In genomic region chr1:219883400-219884332, GRCh38 we compare ENCODE assay signal across 31 cellular contexts. TPM values are rescaled to one million over a fixed set of nuclear protein-coding genes. Genes with fewer than 3 reads are reported as not detected.
DNase-seq lines count a peak whose midpoint lies in the region; ATAC-seq and TF ChIP-seq lines count a peak whose summit lies in the region.
"Had no signal": no experiment of that assay in that cellular context is flagged by ENCODE, and none has a peak within 500 bp of the region (broad histone marks: within the 10 kb centered on the region; RNA-seq: fewer than 3 reads in every experiment).

No MANE protein-coding gene starts in this region.

- no peaks in the 10 kb centered on the region for H3F3A ChIP-seq in GM23338 (replicated peaks; ENCODE audit: low read depth)

- H3K36me3 ChIP-seq in GM23338 (ENCODE audit: insufficient read depth), result no peaks in the 10 kb centered on the region
- H3K36me3 ChIP-seq: breast epithelium, heart left ventricle, Peyer's patch had no signal

- H2AFZ ChIP-seq in GM23338, result peak overlapping the region; percentile 76

- H3K4me3 Mint-ChIP-seq in GM23338 (no peak overlapping the region), glutamatergic neuron (ENCODE audit: unreplicated experiment) (no peak overlapping the region), neural crest cell (peak overlapping the region; percentile 10)
- H3K4me3 Mint-ChIP-seq: activated CD8-positive, alpha-beta T cell treated with anti-CD3 and anti-CD28 coated beads for 36 hours; activated naive CD4-positive, alpha-beta T cell treated with anti-CD3 and anti-CD28 coated beads, Interleukin-2, amount 50 U/mL, for 24 hours; HFFc6; memory B cell had no signal

- TF ChIP-seq POLR2A in GM18505 (IDR thresholded peaks at IDR 0.05; ENCODE audit: borderline replicate concordance, extremely low read depth, insufficient read depth, insufficient read length), result no peak

- no peaks in the 10 kb centered on the region for H3K27me3 ChIP-seq in GM23338 (ENCODE audit: insufficient read depth)
- H3K27me3 ChIP-seq: breast epithelium, Peyer's patch had no signal

- H4K20me1 ChIP-seq in GM23338 (replicated peaks; ENCODE audit: insufficient read depth), result no peaks in the 10 kb centered on the region

- no peak overlapping the region for H3K4me3 ChIP-seq in GM23338
- H3K4me3 ChIP-seq: breast epithelium, heart left ventricle, Peyer's patch had no signal

- no peaks in the 10 kb centered on the region for H3K4me1 ChIP-seq in GM23338 (ENCODE audit: insufficient read depth)
- H3K4me1 ChIP-seq: breast epithelium, heart left ventricle, Peyer's patch had no signal

- ATAC-seq in GM23338 (peak; percentile 86), GM19035 (IDR thresholded peaks at IDR 0.05; ENCODE audit: unreplicated experiment) (no peak), GM18505 (IDR thresholded peaks at IDR 0.05; ENCODE audit: unreplicated experiment) (no peak)
- ATAC-seq: activated CD8-positive, alpha-beta T cell treated with anti-CD3 and anti-CD28 coated beads for 36 hours; heart left ventricle; left cardiac atrium had no signal

- H3K9me3 Mint-ChIP-seq in GM23338 (peaks cover 13% of the 10 kb centered on the region), glutamatergic neuron (ENCODE audit: unreplicated experiment) (no peaks in the 10 kb centered on the region), neural crest cell (peaks cover 6% of the 10 kb centered on the region)
- H3K9me3 Mint-ChIP-seq: activated CD8-positive, alpha-beta T cell treated with anti-CD3 and anti-CD28 coated beads for 36 hours; activated naive CD4-positive, alpha-beta T cell treated with anti-CD3 and anti-CD28 coated beads, Interleukin-2, amount 50 U/mL, for 24 hours; activated T-helper 2 cell treated with anti-CD3 and anti-CD28 coated beads, Interferon-gamma antibody, Interleukin-2, Interleukin-4, amounts not matched to agents 10 μg/mL and 5 μg/mL and 100 μg/mL, durations not matched to agents 14 hours and 24 hours and 36 hours had no signal

- no peaks in the 10 kb centered on the region for H3K36me3 Mint-ChIP-seq in GM23338 (ENCODE audit: low read depth)
- H3K36me3 Mint-ChIP-seq in glutamatergic neuron (ENCODE audit: unreplicated experiment), result peaks cover 9% of the 10 kb centered on the region
- H3K36me3 Mint-ChIP-seq in neural crest cell (ENCODE audit: low read depth), result peaks cover 3% of the 10 kb centered on the region
- H3K36me3 Mint-ChIP-seq: activated naive CD4-positive, alpha-beta T cell treated with anti-CD3 and anti-CD28 coated beads, Interleukin-2, amount 50 U/mL, for 24 hours; memory B cell had no signal

- no peak overlapping the region for H3K27ac ChIP-seq in GM23338 (ENCODE audit: low read depth)
- H3K27ac ChIP-seq: breast epithelium, heart left ventricle, Peyer's patch had no signal

- no peak for TF ChIP-seq CTCF in GM23338 (conservative IDR thresholded peaks at IDR 0.05; ENCODE audit: low read depth in 2 of 2)
- TF ChIP-seq CTCF in glutamatergic neuron (IDR thresholded peaks at IDR 0.05; ENCODE audit: partially characterized antibody, unreplicated experiment), result no peak
- TF ChIP-seq CTCF in neural crest cell (conservative IDR thresholded peaks at IDR 0.05), result no peak

- in situ Hi-C loops in SK-MEL-5 (cut with HindIII; ENCODE audit: low pct_unique_long_range_greater_than_20kb, low sequenced_read_pairs), result no loop called here

- H3K27me3 Mint-ChIP-seq in GM23338 (ENCODE audit: insufficient read depth, low read depth, poor library complexity), result no peaks in the 10 kb centered on the region
- H3K27me3 Mint-ChIP-seq in glutamatergic neuron (ENCODE audit: unreplicated experiment), result no peaks in the 10 kb centered on the region
- no peaks in the 10 kb centered on the region for H3K27me3 Mint-ChIP-seq in neural crest cell (ENCODE audit: low read depth)

- H3K9me2 ChIP-seq in GM23338 (ENCODE audit: insufficient read depth), result no peaks in the 10 kb centered on the region

- H3K4me2 ChIP-seq in GM23338, result no peak overlapping the region

- H3K79me2 ChIP-seq in GM23338 (replicated peaks; ENCODE audit: insufficient read depth), result no peaks in the 10 kb centered on the region

- H3K27ac Mint-ChIP-seq in GM23338, result peak overlapping the region; percentile 17; the same call in 1 of the 2 replicates
- no peak overlapping the region for H3K27ac Mint-ChIP-seq in glutamatergic neuron (ENCODE audit: unreplicated experiment)
- H3K27ac Mint-ChIP-seq in neural crest cell (ENCODE audit: unreplicated experiment), result peak overlapping the region; percentile 3
- H3K27ac Mint-ChIP-seq: activated CD8-positive, alpha-beta T cell treated with anti-CD3 and anti-CD28 coated beads for 36 hours; activated naive CD4-positive, alpha-beta T cell treated with anti-CD3 and anti-CD28 coated beads, Interleukin-2, amount 50 U/mL, for 24 hours; activated T-helper 2 cell treated with anti-CD3 and anti-CD28 coated beads, Interferon-gamma antibody, Interleukin-2, Interleukin-4, amounts not matched to agents 10 μg/mL and 5 μg/mL and 100 μg/mL, durations not matched to agents 14 hours and 24 hours and 36 hours; HFFc6; memory B cell had no signal

- DNase-seq in GM23338 (ENCODE audit: low spot score), result peak; percentile 51
- DNase-seq in SK-MEL-5 (ENCODE audit: low read depth, low spot score), result peak; percentile 97
- peak; percentile 24 for DNase-seq in glutamatergic neuron
- DNase-seq in neural crest cell (ENCODE audit: low read depth, low spot score), result peak; percentile 56
- no peak for DNase-seq in NK-92 (lab: John Stamatoyannopoulos, UW; ENCODE audit: unreplicated experiment)
- DNase-seq in putamen (ENCODE audit: low spot score), result no peak
- DNase-seq: activated CD4-positive, alpha-beta T cell treated with anti-CD3 and anti-CD28 coated beads for 1 hour; activated CD8-positive, alpha-beta T cell treated with anti-CD3 and anti-CD28 coated beads for 36 hours; DMS53; effector CD8-positive, alpha-beta T cell; erythroblast; heart left ventricle; HFFc6; left cardiac atrium; NCI-H1105; NCI-H1930; NCI-H526 treated with DMSO at 0.1 percent for 48 hours; Peyer's patch; SIG-M5; stimulated activated naive CD4-positive, alpha-beta T cell treated with Interleukin-2 at 50 U/mL for 16 hours; T-helper 1 cell had no signal

- H3K4me1 Mint-ChIP-seq in GM23338 (peaks cover 8% of the 10 kb centered on the region), glutamatergic neuron (ENCODE audit: low read depth, unreplicated experiment) (peaks cover 5% of the 10 kb centered on the region), neural crest cell (peaks cover 21% of the 10 kb centered on the region)
- H3K4me1 Mint-ChIP-seq: activated naive CD4-positive, alpha-beta T cell treated with anti-CD3 and anti-CD28 coated beads, Interleukin-2, amount 50 U/mL, for 24 hours; memory B cell had no signal

TF ChIP-seq in GM23338, 12 proteins besides CTCF, POLR2A, EP300 and RAD21 (continues in another document):
- TF ChIP-seq POLR2AphosphoS5 (IDR thresholded peaks at IDR 0.05; ENCODE audit: low read depth) (no peak), STAT1 (IDR thresholded peaks at IDR 0.05; ENCODE audit: unreplicated experiment) (no peak)

RNA-seq across cellular contexts. Expression of gene SLC30A10, which starts 44.7 kb away (rescaled TPM):
- total RNA-seq in GM23338 (2014; rRNA removed; shearing (Covaris generic)), result 0.47 and 1.1 TPM in 2 replicates
- polyA plus RNA-seq in GM23338 (2016; fragmentation: Nextera tagmentation; extraction: Ambion mirVana), result 0.17 and 0.47 TPM in 2 replicates
- 0.18 TPM in 1 of 2 replicates, not detected in the other for total RNA-seq in SK-MEL-5 (2014; rRNA removed; shearing (Covaris generic))
- 0.15 TPM in 1 of 2 replicates, not detected in the other for polyA plus RNA-seq in SK-MEL-5 (2015; cell fraction: cytosol; rRNA removed)
- 0.25 and 0.41 TPM in 2 replicates for polyA plus RNA-seq in SK-MEL-5 (2015; cell fraction: nucleus; rRNA removed)
- total RNA-seq in glutamatergic neuron (ENCODE audit: unreplicated experiment) (1.5 TPM), neural crest cell (0.63 and 0.73 TPM in 2 replicates)
- total RNA-seq: A673; activated CD8-positive, alpha-beta T cell treated with anti-CD3 and anti-CD28 coated beads for 36 hours; activated T-helper 2 cell treated with anti-CD3 and anti-CD28 coated beads, Interferon-gamma antibody, Interleukin-2, Interleukin-4, amounts not matched to agents 10 μg/mL and 5 μg/mL and 100 μg/mL, durations not matched to agents 14 hours and 24 hours and 36 hours; breast epithelium; HFFc6; left cardiac atrium; MCF 10A; myocyte; omental fat pad had no signal

Comparison
In these comparisons a context has a peak if more than half of its experiments do, and no peak if none do; other contexts are left out.
1. DNase-seq: peak in GM23338 (single experiment), SK-MEL-5 (single experiment), glutamatergic neuron (single experiment) and neural crest cell (single experiment); none in NK-92 (single experiment) and putamen (single experiment).